In genomic region chrX:94937491-94937890, GRCh38 we compare ENCODE assay signal across 28 cellular contexts.
"Had no signal": no experiment of that assay in that cellular context is flagged by ENCODE, and none has a peak within 500 bp of the region (broad histone marks: within the 10 kb centered on the region; RNA-seq: fewer than 3 reads in every experiment).

No MANE protein-coding gene starts in this region.

- H3K4me1 Mint-ChIP-seq: memory B cell; naive B cell; neural crest cell; stimulated activated effector memory CD8-positive, alpha-beta T cell treated with anti-CD3 and anti-CD28 coated beads, Interleukin-12 subunit alpha, Interleukin-12 subunit beta, amount 100 ng/mL, for 72 hours had no signal

- H3K4me3 ChIP-seq: coronary artery, gastrocnemius medialis, lung, mucosa of descending colon, prostate gland, right atrium auricular region, testis, tibial artery, vagina had no signal

- H3K27ac ChIP-seq: coronary artery, gastrocnemius medialis, neutrophil, parathyroid adenoma, prostate gland, right atrium auricular region, testis, tibial artery, vagina had no signal

- H2AFZ ChIP-seq: parathyroid adenoma had no signal

- H3K36me3 ChIP-seq: gastrocnemius medialis, neutrophil, prostate gland, right atrium auricular region, tibial artery, vagina had no signal

- H3K9ac ChIP-seq: parathyroid adenoma had no signal

- H3K79me2 ChIP-seq: parathyroid adenoma had no signal

- H3K9me3 ChIP-seq: gastrocnemius medialis, neutrophil, prostate gland, right atrium auricular region, testis, tibial artery, vagina had no signal

- FAIRE-seq: endometrium, kidney had no signal

- H3K27me3 Mint-ChIP-seq: effector memory CD8-positive, alpha-beta T cell; memory B cell; naive B cell had no signal

- H3K36me3 Mint-ChIP-seq: memory B cell; naive B cell; natural killer cell treated with Interleukin-12 subunit alpha and Interleukin-12 subunit beta and Interleukin-15 and Interleukin-18, amount 100 ng/mL, for 72 hours; stimulated activated effector memory CD8-positive, alpha-beta T cell treated with anti-CD3 and anti-CD28 coated beads, Interleukin-12 subunit alpha, Interleukin-12 subunit beta, amount 100 ng/mL, for 72 hours had no signal

- H3K4me1 ChIP-seq: gastrocnemius medialis, parathyroid adenoma, prostate gland, right atrium auricular region, testis, tibial artery, vagina had no signal

- H3K27ac Mint-ChIP-seq: effector memory CD8-positive, alpha-beta T cell; memory B cell; naive B cell; natural killer cell treated with Interleukin-12 subunit alpha and Interleukin-12 subunit beta and Interleukin-15 and Interleukin-18, amount 100 ng/mL, for 72 hours; stimulated activated effector memory CD8-positive, alpha-beta T cell treated with anti-CD3 and anti-CD28 coated beads, Interleukin-12 subunit alpha, Interleukin-12 subunit beta, amount 100 ng/mL, for 72 hours had no signal

- H3K27me3 ChIP-seq: gastrocnemius medialis, neutrophil, right atrium auricular region, testis, tibial artery, vagina had no signal

- DNase-seq: dermis blood vessel endothelial cell; effector memory CD8-positive, alpha-beta T cell; foreskin fibroblast; gastrocnemius medialis; head of caudate nucleus; kidney; mucosa of descending colon; naive B cell; stimulated activated CD4-positive, alpha-beta T cell treated with anti-CD3 and anti-CD28 coated beads, Interleukin-2, amount 100 ng/mL, for 24 hours; stimulated activated CD4-positive, alpha-beta T cell treated with anti-CD3 and anti-CD28 coated beads, Interleukin-4, amount 100 ng/mL, for 24 hours; stimulated activated naive CD4-positive, alpha-beta T cell treated with Interleukin-2 at 50 U/mL for 16 hours; substantia nigra; testis; tibial artery had no signal

- ATAC-seq: effector memory CD8-positive, alpha-beta T cell; gastrocnemius medialis; left lobe of liver; mucosa of descending colon; natural killer cell treated with Interleukin-12 subunit alpha and Interleukin-12 subunit beta and Interleukin-15 and Interleukin-18, amount 100 ng/mL, for 72 hours; sciatic nerve; stimulated activated effector memory CD8-positive, alpha-beta T cell treated with anti-CD3 and anti-CD28 coated beads, Interleukin-12 subunit alpha, Interleukin-12 subunit beta, amount 100 ng/mL, for 72 hours had no signal

- H3K4me3 Mint-ChIP-seq: effector memory CD8-positive, alpha-beta T cell; memory B cell; naive B cell; natural killer cell treated with Interleukin-12 subunit alpha and Interleukin-12 subunit beta and Interleukin-15 and Interleukin-18, amount 100 ng/mL, for 72 hours; neural crest cell; stimulated activated effector memory CD8-positive, alpha-beta T cell treated with anti-CD3 and anti-CD28 coated beads, Interleukin-12 subunit alpha, Interleukin-12 subunit beta, amount 100 ng/mL, for 72 hours had no signal
